Comparison of ENCODE assay signal across 8 cellular contexts in genomic region chr7:123747620-123748141, GRCh38. TPM values are rescaled to one million over a fixed set of nuclear protein-coding genes. Genes with fewer than 3 reads are reported as not detected.
DNase-seq lines count a peak whose midpoint lies in the region; ATAC-seq and TF ChIP-seq lines count a peak whose summit lies in the region.

No MANE protein-coding gene starts in this region.

- no peaks in the 10 kb centered on the region for H3K9me3 ChIP-seq in GM23248 (ENCODE audit: low read depth)
- no peaks in the 10 kb centered on the region for H3K9me3 ChIP-seq in esophagus muscularis mucosa
- H3K9me3 ChIP-seq in mucosa of rectum (ENCODE audit: control insufficient read depth in 2 of 2, low read length in 2 of 2), result no peaks in the 10 kb centered on the region
- H3K9me3 ChIP-seq in testis, result no peaks in the 10 kb centered on the region

- no peaks in the 10 kb centered on the region for H3K9me2 ChIP-seq in GM23248 (ENCODE audit: insufficient read depth)

- H2AFZ ChIP-seq in GM23248, result peak overlapping the region; percentile 94

- TF ChIP-seq EP300 in esophagus muscularis mucosa (IDR thresholded peaks at IDR 0.05), result no peak

- ATAC-seq in GM21367 (IDR thresholded peaks at IDR 0.05; ENCODE audit: unreplicated experiment), result no peak

- H3K4me3 ChIP-seq in GM23248 (peak overlapping the region; percentile 94), esophagus muscularis mucosa (peak overlapping the region; percentile 89 to 96 (median 92)), mucosa of rectum (ENCODE audit: low read length in 2 of 2) (peak overlapping the region; percentile 92 to 98), testis (peak overlapping the region; percentile 89 to 98)

- H3K27ac ChIP-seq in GM23248 (peak overlapping the region; percentile 95), esophagus muscularis mucosa (replicated peaks in 1 of 4) (peak overlapping the region; percentile 97 to 99 (median 98)), mucosa of rectum (ENCODE audit: low read depth in 2 of 2, low read length in 2 of 2) (peak overlapping the region; percentile 99 to 100), testis (peak overlapping the region; percentile 98 to 99)

- in situ Hi-C loops in GM23248 (cut with MboI), result no loop called here

- TF ChIP-seq POLR2A in esophagus muscularis mucosa (IDR thresholded peaks at IDR 0.05; ENCODE audit: low read depth) (no peak), testis (IDR thresholded peaks at IDR 0.05) (no peak)

- H3K79me2 ChIP-seq in GM23248 (ENCODE audit: insufficient read depth), result peaks cover 61% of the 10 kb centered on the region

- intact Hi-C loops in esophagus muscularis mucosa (cut with DNase I), result loop anchor here (5.0 kb wide), 2 partner anchors 65 to 190 kb away; partner anchors contain the start of gene NDUFA5
- intact Hi-C loops in testis (cut with DNase I; ENCODE audit: low total_unique reads), result no loop called here

- no peaks in the 10 kb centered on the region for H3K36me3 ChIP-seq in GM23248 (ENCODE audit: low read depth)
- H3K36me3 ChIP-seq in esophagus muscularis mucosa, result no peaks in the 10 kb centered on the region
- H3K36me3 ChIP-seq in mucosa of rectum (ENCODE audit: control insufficient read depth in 2 of 2, insufficient read depth in 2 of 2, low read length in 2 of 2), result no peaks in the 10 kb centered on the region
- H3K36me3 ChIP-seq in testis (ENCODE audit: low read depth, missing control alignments), result no peaks in the 10 kb centered on the region

- peak; percentile 63 for DNase-seq in AG20443 (ENCODE audit: low spot score)
- DNase-seq in GM23248, result peak; percentile 73
- peak; percentile 79 for DNase-seq in NCI-H526 treated with DMSO at 0.1 percent for 48 hours (lab: John Stamatoyannopoulos, UW)
- peak; percentile 59 for DNase-seq in activated CD8-positive, alpha-beta memory T cell treated with anti-CD3 and anti-CD28 coated beads, Interleukin-2, amount 50 U/mL, for 48 hours
- no peak for DNase-seq in esophagus muscularis mucosa (ENCODE audit: extremely low spot score)
- DNase-seq in testis, result peak; percentile 78

- TF ChIP-seq CTCF in esophagus muscularis mucosa (IDR thresholded peaks at IDR 0.05) (no peak), testis (IDR thresholded peaks at IDR 0.05) (no peak)

- peaks cover 25% of the 10 kb centered on the region; the same call in 1 of the 2 replicates for H4K20me1 ChIP-seq in GM23248 (ENCODE audit: insufficient read depth)

- H3K4me2 ChIP-seq in GM23248 (ENCODE audit: unreplicated experiment), result peak overlapping the region; percentile 98

- peak overlapping the region; percentile 98 for H3K9ac ChIP-seq in GM23248
- peak overlapping the region; percentile 94 to 99 for H3K9ac ChIP-seq in mucosa of rectum (ENCODE audit: low read depth in 1 of 2, low read length in 2 of 2)

- no peaks in the 10 kb centered on the region for H3K27me3 ChIP-seq in GM23248 (replicated peaks; ENCODE audit: insufficient read depth)
- no peaks in the 10 kb centered on the region for H3K27me3 ChIP-seq in esophagus muscularis mucosa
- H3K27me3 ChIP-seq in mucosa of rectum (ENCODE audit: control insufficient read depth in 2 of 2, insufficient read depth in 2 of 2, low read length in 2 of 2), result no peaks in the 10 kb centered on the region
- no peaks in the 10 kb centered on the region for H3K27me3 ChIP-seq in testis

- H3F3A ChIP-seq in GM23248 (ENCODE audit: insufficient read depth), result peaks cover 29% of the 10 kb centered on the region

- WGBS in GM23248 (ENCODE audit: low coverage in 1 of 2, low lambda C conversion rate in 2 of 2, missing lambda C conversion rate in 2 of 2), 2 experiments, result 1 to 2% methylated on average over 12 of the region's 12 CpGs
- 0% methylated on average over 12 of the region's 12 CpGs for WGBS in esophagus muscularis mucosa
- WGBS in testis, 2 donors, result 0 to 2% methylated on average over 12 of the region's 12 CpGs

- H3K4me1 ChIP-seq in GM23248 (ENCODE audit: insufficient read depth) (peaks cover 30% of the 10 kb centered on the region), esophagus muscularis mucosa (peaks cover 50 to 81% (median 75%) of the 10 kb centered on the region in 4 donors), mucosa of rectum (ENCODE audit: control insufficient read depth in 2 of 2, insufficient read depth in 2 of 2, low read length in 2 of 2) (peaks cover 22 to 26% of the 10 kb centered on the region in 2 donors), testis (peaks cover 38% of the 10 kb centered on the region)

RNA-seq across cellular contexts. Expression of gene WASL, which starts 1.1 kb away (rescaled TPM):
- 11.6 and 13.2 TPM in 2 replicates for total RNA-seq in GM23248 (2014; rRNA removed; shearing (Covaris generic))
- polyA plus RNA-seq in GM23248 (2016; fragmentation: Nextera tagmentation; extraction: Ambion mirVana) (20.7 and 21.5 TPM in 2 replicates), testis (ENCODE audit: insufficient read depth, low read depth, low replicate concordance) (43.3 TPM)
- total RNA-seq in esophagus muscularis mucosa (10 to 100 TPM; 36.0 to 51.5 (median 38.5) TPM), testis (10 to 100 TPM; 62.6 to 69.3 TPM)
